In genomic region chr10:59268460-59268859, GRCh38 we compare ENCODE assay signal across 22 cellular contexts.
"Had no signal": no experiment of that assay in that cellular context is flagged by ENCODE, and none has a peak within 500 bp of the region (broad histone marks: within the 10 kb centered on the region; RNA-seq: fewer than 3 reads in every experiment).

No MANE protein-coding gene starts in this region.

- ATAC-seq: activated CD4-positive, alpha-beta T cell treated with anti-CD3 and anti-CD28 coated beads for 36 hours; activated CD8-positive, alpha-beta memory T cell treated with anti-CD3 and anti-CD28 coated beads, Interleukin-2, amount 10 ng/mL, durations not matched to agents 7 days and 5 days; activated CD8-positive, alpha-beta T cell treated with anti-CD3 and anti-CD28 coated beads, Interleukin-2, amount 10 ng/mL, durations not matched to agents 7 days and 5 days; activated naive CD8-positive, alpha-beta T cell treated with anti-CD3 and anti-CD28 coated beads, Interleukin-2, amount 50 U/mL, for 24 hours; esophagus mucosa had no signal

- DNase-seq: activated CD4-positive, alpha-beta memory T cell treated with anti-CD3 and anti-CD28 coated beads for 36 hours; activated CD4-positive, alpha-beta T cell treated with anti-CD3 and anti-CD28 coated beads for 36 hours; activated CD4-positive, alpha-beta T cell treated with anti-CD3 and anti-CD28 coated beads, Interleukin-2, amount 10 ng/mL, durations not matched to agents 24 days and 14 days; activated CD4-positive, CD25-positive, alpha-beta regulatory T cell; activated CD4-positive, CD25-positive, alpha-beta regulatory T cell treated with anti-CD3 and anti-CD28 coated beads, Interleukin-2, amount 50 U/mL, for 72 hours; activated CD8-positive, alpha-beta memory T cell treated with anti-CD3 and anti-CD28 coated beads, Interleukin-2, amount 10 ng/mL, durations not matched to agents 7 days and 5 days; activated CD8-positive, alpha-beta memory T cell treated with anti-CD3 and anti-CD28 coated beads, Interleukin-2, amount 50 U/mL, for 4 hours; activated CD8-positive, alpha-beta T cell treated with anti-CD3 and anti-CD28 coated beads, Interleukin-2, amount 10 ng/mL, durations not matched to agents 7 days and 5 days; activated effector memory CD4-positive, alpha-beta T cell treated with anti-CD3 and anti-CD28 coated beads, Interleukin-2, amount 50 U/mL, for 16 hours; activated naive CD4-positive, alpha-beta T cell treated with anti-CD3 and anti-CD28 coated beads for 36 hours; activated naive CD8-positive, alpha-beta T cell treated with anti-CD3 and anti-CD28 coated beads for 36 hours; activated naive CD8-positive, alpha-beta T cell treated with anti-CD3 and anti-CD28 coated beads, Interleukin-2, amount 50 U/mL, for 24 hours; activated T-cell treated with anti-CD3 and anti-CD28 coated beads, Interleukin-2, amount 50 U/mL, for 1 hour; activated T-cell treated with anti-CD3 and anti-CD28 coated beads, Interleukin-2, amount 50 U/mL, for 48 hours; adrenal gland; brain microvascular endothelial cell; colonic mucosa; effector memory CD4-positive, alpha-beta T cell; endodermal cell; foreskin fibroblast; T-helper 2 cell had no signal

- H3K36me3 ChIP-seq: brain microvascular endothelial cell, colonic mucosa had no signal

- H3K27me3 ChIP-seq: adrenal gland, brain microvascular endothelial cell, colonic mucosa had no signal

- H3K9me3 ChIP-seq: adrenal gland, colonic mucosa had no signal

- H3K4me1 ChIP-seq: colonic mucosa had no signal

- H3K27ac ChIP-seq: adrenal gland, brain microvascular endothelial cell, colonic mucosa had no signal

- H3K4me3 ChIP-seq: adrenal gland, colonic mucosa had no signal
